Comparison of ENCODE assay signal across 1 cellular context in genomic region chr11:74017631-74018030, GRCh38.
TF ChIP-seq lines count a peak whose summit lies in the region.

No MANE protein-coding gene starts in this region.

TF ChIP-seq in HepG2, 621 proteins besides CTCF, POLR2A, EP300 and RAD21 (continued from another document):
- TF ChIP-seq ZNF577 (CRISPR knock-in tag; IDR thresholded peaks at IDR 0.05; ENCODE audit: borderline replicate concordance, low read depth) (no peak), XRCC5 (optimal IDR thresholded peaks at IDR 0.05; ENCODE audit: low read length) (no peak), TCF7L2 (IDR thresholded peaks at IDR 0.05; ENCODE audit: low read depth, low read length) (no peak), ATF4 (CRISPR knock-in tag; IDR thresholded peaks at IDR 0.05) (no peak), ZNF543 (CRISPR knock-in tag; IDR thresholded peaks at IDR 0.05) (no peak), DBP (CRISPR knock-in tag; IDR thresholded peaks at IDR 0.05; ENCODE audit: not compliant biosample characterization) (no peak), ZFP1 (CRISPR knock-in tag; IDR thresholded peaks at IDR 0.05) (no peak), LCORL (IDR thresholded peaks at IDR 0.05) (no peak), LCORL (CRISPR knock-in tag; IDR thresholded peaks at IDR 0.05) (no peak), ZNF331 (CRISPR knock-in tag; IDR thresholded peaks at IDR 0.05) (no peak)
